In the genomic region with DNA sequence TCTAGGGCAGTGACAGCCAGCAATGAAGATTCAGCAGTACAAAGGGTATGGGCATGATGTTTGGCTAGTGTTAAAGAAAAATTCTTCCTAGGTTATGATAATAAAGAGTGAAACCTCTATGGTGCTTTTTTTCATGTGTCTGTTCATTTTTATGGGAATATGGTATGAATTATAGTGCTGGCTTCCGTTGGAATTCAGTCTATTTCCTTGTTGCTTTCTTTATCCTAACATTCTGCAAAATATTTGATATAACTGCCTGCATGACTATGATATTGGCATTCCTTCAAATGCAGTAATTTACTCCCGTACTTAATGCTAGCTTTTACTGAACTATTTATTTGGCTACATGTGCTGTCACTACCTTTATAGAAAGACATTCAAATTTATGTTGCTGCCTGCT, we compare ENCODE assay signal across 29 cellular contexts. TPM values are rescaled to one million over a fixed set of nuclear protein-coding genes. Genes with fewer than 3 reads are reported as not detected.
A peak's percentile ranks its signal among the peaks of the same experiment; 100 is the strongest.
DNase-seq lines count a peak whose midpoint lies in the region; ATAC-seq, FAIRE-seq and TF ChIP-seq lines count a peak whose summit lies in the region.
"Had no signal": no experiment of that assay in that cellular context is flagged by ENCODE, and none has a peak within 500 bp of the region (broad histone marks: within the 10 kb centered on the region; RNA-seq: fewer than 3 reads in every experiment).

No MANE protein-coding gene starts in this region.

- no peaks in the 10 kb centered on the region for H4K20me1 ChIP-seq in IMR-90 (ENCODE audit: insufficient read depth, low read length)
- no peaks in the 10 kb centered on the region for H4K20me1 ChIP-seq in endothelial cell of umbilical vein (replicated peaks; ENCODE audit: control insufficient read depth, extremely low read depth, insufficient read depth, low read length)

- H3K36me3 Mint-ChIP-seq in nephron (ENCODE audit: low read depth): no peaks in the 10 kb centered on the region
- H3K36me3 Mint-ChIP-seq: CD14-positive monocyte; naive thymus-derived CD8-positive, alpha-beta T cell; stimulated activated effector memory CD8-positive, alpha-beta T cell treated with anti-CD3 and anti-CD28 coated beads, Interleukin-12 subunit alpha, Interleukin-12 subunit beta, amount 100 ng/mL, for 72 hours had no signal

- BruUV-seq in IMR-90 (replicated peaks; lab: Mats Ljungman, UMichigan) (no TSS peak), endothelial cell of umbilical vein (replicated peaks; lab: Mats Ljungman, UMichigan) (no TSS peak)

- H3K27ac ChIP-seq in IMR-90 (ENCODE audit: insufficient read depth, low read length) (no peak overlapping the region), endothelial cell of umbilical vein (ENCODE audit: insufficient read depth, low read depth, low read length) (peak overlapping the region; percentile 52)
- H3K27ac ChIP-seq: foreskin keratinocyte, left ventricle myocardium inferior, ovary, RWPE1, suprapubic skin had no signal

- no peak overlapping the region for H2AK5ac ChIP-seq in IMR-90 (ENCODE audit: low read depth, low read length)

- H3K9ac ChIP-seq in IMR-90 (ENCODE audit: low read depth, low read length) (no peak overlapping the region), endothelial cell of umbilical vein (replicated peaks; ENCODE audit: extremely low read depth, insufficient read depth, low read length) (peak overlapping the region; percentile 47)

- ATAC-seq in IMR-90 (ENCODE audit: low read depth) (peak; percentile 55), HG02852 (IDR thresholded peaks at IDR 0.05; ENCODE audit: unreplicated experiment) (no peak)
- ATAC-seq: activated CD4-positive, alpha-beta T cell treated with anti-CD3 and anti-CD28 coated beads for 36 hours; foreskin keratinocyte; naive thymus-derived CD8-positive, alpha-beta T cell; stimulated activated effector memory CD8-positive, alpha-beta T cell treated with anti-CD3 and anti-CD28 coated beads, Interleukin-12 subunit alpha, Interleukin-12 subunit beta, amount 100 ng/mL, for 72 hours had no signal

- no peak overlapping the region for H2BK120ac ChIP-seq in IMR-90 (ENCODE audit: low read depth, low read length)

- no peak overlapping the region for H2BK15ac ChIP-seq in IMR-90 (ENCODE audit: low read depth, low read length)

- H3K23ac ChIP-seq in IMR-90 (ENCODE audit: low read depth, low read length): no peak overlapping the region

- no peaks in the 10 kb centered on the region; the same call in 1 of the 2 replicates for H3K4me1 ChIP-seq in IMR-90 (ENCODE audit: control insufficient read depth, insufficient read depth, low read length)
- H3K4me1 ChIP-seq in endothelial cell of umbilical vein (ENCODE audit: control insufficient read depth, extremely low read depth, insufficient read depth, low read length): peaks cover 11% of the 10 kb centered on the region
- H3K4me1 ChIP-seq: left ventricle myocardium inferior had no signal

- TF ChIP-seq RAD21 in IMR-90 (IDR thresholded peaks at IDR 0.05; ENCODE audit: low read length): no peak

- peaks cover 29% of the 10 kb centered on the region for H3K4me1 Mint-ChIP-seq in nephron

- H2BK20ac ChIP-seq in IMR-90 (ENCODE audit: low read depth, low read length): no peak overlapping the region

- peak; percentile 81 for FAIRE-seq in endothelial cell of umbilical vein (lab: Jason Lieb, UNC)
- FAIRE-seq: D721Med, endometrium, islet of Langerhans had no signal

- H3K9me1 ChIP-seq in IMR-90 (ENCODE audit: insufficient read depth, low read length): no peaks in the 10 kb centered on the region
- no peaks in the 10 kb centered on the region for H3K9me1 ChIP-seq in endothelial cell of umbilical vein (replicated peaks; ENCODE audit: control insufficient read depth, extremely low read depth, insufficient read depth, low read length)

- H3K4me2 ChIP-seq in IMR-90 (ENCODE audit: low read depth, low read length) (no peak overlapping the region), endothelial cell of umbilical vein (ENCODE audit: insufficient read depth, low read length) (peak overlapping the region; percentile 64)

- intact Hi-C loops in IMR-90 (cut with micrococcal nuclease): no loop called here
- intact Hi-C loops in endothelial cell of umbilical vein (cut with micrococcal nuclease): loop anchor here (1.0 kb wide), 3 partner anchors 20 to 59 kb away; no protein-coding TSS in a partner anchor

- H3K14ac ChIP-seq in IMR-90 (replicated peaks; ENCODE audit: low read depth, low read length): no peak overlapping the region

- dilution Hi-C loops in IMR-90 (cut with HindIII; ENCODE audit: low sequenced_read_pairs, unreplicated experiment) (no loop called here), endothelial cell of umbilical vein (cut with MboI; ENCODE audit: extremely low pct_ligation_motif_present, low sequenced_read_pairs) (no loop called here)

- DNase-seq in AG20443 (ENCODE audit: low spot score) (peak; percentile 20), IMR-90 (peak; percentile 47), endothelial cell of umbilical vein (ENCODE audit: low read depth, low spot score) (peak; percentile 79), GM13976 (ENCODE audit: low spot score) (no peak), NCI-H524 (lab: John Stamatoyannopoulos, UW) (no peak), amygdala (lab: John Stamatoyannopoulos, UW) (no peak)
- DNase-seq: activated CD4-positive, alpha-beta T cell treated with anti-CD3 and anti-CD28 coated beads for 36 hours; activated gamma-delta T cell treated with Interleukin-2 at 50 U/mL for 16 hours; cortex of kidney; foreskin keratinocyte; hypothalamus; left ventricle myocardium inferior; midbrain; naive thymus-derived CD8-positive, alpha-beta T cell; NCI-H1048; NCI-H1694 treated with DMSO at 0.1 percent for 48 hours; NCI-H2171 treated with DMSO at 0.1 percent for 48 hours; NCI-H748 treated with DMSO at 0.1 percent for 48 hours; ovary; T-helper 2 cell had no signal

- H3K27me3 Mint-ChIP-seq in nephron (ENCODE audit: low read depth): no peaks in the 10 kb centered on the region

- no peak overlapping the region for H2BK5ac ChIP-seq in IMR-90 (ENCODE audit: low read depth, low read length, poor library complexity, severe bottlenecking)

- H2AK9ac ChIP-seq in IMR-90 (replicated peaks; ENCODE audit: low read depth, low read length, poor library complexity): no peak overlapping the region

- no peak overlapping the region for H4K5ac ChIP-seq in IMR-90 (ENCODE audit: low read depth, low read length)

- peak overlapping the region; percentile 23 to 38 (median 27) for H3K27ac Mint-ChIP-seq in nephron
- H3K27ac Mint-ChIP-seq: activated CD4-positive, alpha-beta T cell treated with anti-CD3 and anti-CD28 coated beads for 36 hours; CD14-positive monocyte; naive thymus-derived CD8-positive, alpha-beta T cell; stimulated activated effector memory CD8-positive, alpha-beta T cell treated with anti-CD3 and anti-CD28 coated beads, Interleukin-12 subunit alpha, Interleukin-12 subunit beta, amount 100 ng/mL, for 72 hours had no signal

- TF ChIP-seq POLR2A in IMR-90 (IDR thresholded peaks at IDR 0.05; ENCODE audit: low read depth, low read length): no peak
- TF ChIP-seq POLR2A in endothelial cell of umbilical vein (IDR thresholded peaks at IDR 0.05; ENCODE audit: low read depth, low read length): no peak

- no peaks in the 10 kb centered on the region for H3K9me3 Mint-ChIP-seq in nephron
- H3K9me3 Mint-ChIP-seq: naive thymus-derived CD8-positive, alpha-beta T cell; stimulated activated effector memory CD8-positive, alpha-beta T cell treated with anti-CD3 and anti-CD28 coated beads, Interleukin-12 subunit alpha, Interleukin-12 subunit beta, amount 100 ng/mL, for 72 hours had no signal

- H3K27me3 ChIP-seq in IMR-90 (ENCODE audit: control insufficient read depth, insufficient read depth, low read length) (peaks cover 11% of the 10 kb centered on the region), endothelial cell of umbilical vein (ENCODE audit: control insufficient read depth in 2 of 2, insufficient read depth in 2 of 2, low read length in 2 of 2) (no peaks in the 10 kb centered on the region)
- H3K27me3 ChIP-seq: foreskin keratinocyte, ovary, suprapubic skin had no signal

- H4K8ac ChIP-seq in IMR-90 (ENCODE audit: low read depth in 2 of 2, low read length in 2 of 2): no peak overlapping the region

- H3K36me3 ChIP-seq in IMR-90 (ENCODE audit: control insufficient read depth, insufficient read depth, low read length) (no peaks in the 10 kb centered on the region), endothelial cell of umbilical vein (ENCODE audit: control insufficient read depth in 2 of 2, extremely low read depth in 1 of 2, insufficient read depth in 2 of 2, low read length in 2 of 2) (no peaks in the 10 kb centered on the region)
- H3K36me3 ChIP-seq: left ventricle myocardium inferior, ovary, suprapubic skin had no signal

- H3K79me1 ChIP-seq in IMR-90 (ENCODE audit: low read depth in 1 of 2, low read length in 2 of 2): no peaks in the 10 kb centered on the region

- CTCF ChIA-PET in IMR-90 (lab: Yijun Ruan, JAX) (no interaction called here), endothelial cell of umbilical vein (lab: Charles Lee) (interaction anchor here (0.9 to 1.7 kb wide), 3 partner anchors 20 to 53 kb away, joined by 3 to 9 read pairs (median 3); no protein-coding TSS in a partner anchor)

- H3K4me3 ChIP-seq in IMR-90 (ENCODE audit: insufficient read depth, low read depth, low read length): no peak overlapping the region
- no peak overlapping the region for H3K4me3 ChIP-seq in endothelial cell of umbilical vein (replicated peaks in 1 of 3; ENCODE audit: insufficient read depth in 1 of 3, low read depth in 1 of 3, low read length in 3 of 3)
- H3K4me3 ChIP-seq: left ventricle myocardium inferior, ovary, suprapubic skin had no signal

- H3K9me3 ChIP-seq in IMR-90 (ENCODE audit: control insufficient read depth, insufficient read depth, low read length) (no peaks in the 10 kb centered on the region), endothelial cell of umbilical vein (replicated peaks; ENCODE audit: control insufficient read depth, insufficient read depth, low read length) (no peaks in the 10 kb centered on the region)
- H3K9me3 ChIP-seq: left ventricle myocardium inferior, ovary, suprapubic skin had no signal

- POLR2A ChIA-PET in IMR-90 (lab: Charles Lee; ENCODE audit: unreplicated experiment): no interaction called here
- POLR2A ChIA-PET in endothelial cell of umbilical vein (lab: Charles Lee): no interaction called here

- no peak overlapping the region for H4K91ac ChIP-seq in IMR-90 (ENCODE audit: insufficient read depth, low read depth, low read length)

- H3K56ac ChIP-seq in IMR-90 (ENCODE audit: extremely low read depth, insufficient read depth, low read length): no peak overlapping the region

- H2AFZ ChIP-seq in IMR-90 (replicated peaks; ENCODE audit: low read length, poor library complexity) (no peak overlapping the region), endothelial cell of umbilical vein (ENCODE audit: low read depth, low read length) (peak overlapping the region; percentile 34)

- no peaks in the 10 kb centered on the region for H3K79me2 ChIP-seq in endothelial cell of umbilical vein (ENCODE audit: control insufficient read depth, insufficient read depth, low read length)

- no peak overlapping the region for H3K4ac ChIP-seq in IMR-90 (ENCODE audit: low read depth, low read length)

- WGBS in IMR-90 (ENCODE audit: extremely low coverage in 2 of 2, insufficient read length in 1 of 2), 2 experiments: no CpG with 5 or more reads among the region's 2 CpGs

- in situ Hi-C loops in IMR-90 (cut with MboI; ENCODE audit: low sequenced_read_pairs) (no loop called here), GM13976 (cut with MboI; ENCODE audit: low sequenced_read_pairs, unreplicated experiment) (no loop called here)

- H3K4me3 Mint-ChIP-seq in nephron: no peak overlapping the region
- H3K4me3 Mint-ChIP-seq: activated CD4-positive, alpha-beta T cell treated with anti-CD3 and anti-CD28 coated beads for 36 hours; CD14-positive monocyte; naive thymus-derived CD8-positive, alpha-beta T cell; stimulated activated effector memory CD8-positive, alpha-beta T cell treated with anti-CD3 and anti-CD28 coated beads, Interleukin-12 subunit alpha, Interleukin-12 subunit beta, amount 100 ng/mL, for 72 hours had no signal

- TF ChIP-seq CTCF in IMR-90 (conservative IDR thresholded peaks at IDR 0.05; ENCODE audit: low read depth, low read length) (no peak), endothelial cell of umbilical vein (IDR thresholded peaks at IDR 0.05; ENCODE audit: extremely low read depth in 1 of 2, insufficient read depth in 1 of 2, low read depth in 1 of 2, low read length in 2 of 2) (no peak), nephron (IDR thresholded peaks at IDR 0.05; ENCODE audit: unreplicated experiment in 3 of 3) (no peak), GM13976 (IDR thresholded peaks at IDR 0.05; ENCODE audit: borderline replicate concordance, control extremely low read depth, extremely low read depth, insufficient read depth, missing control alignments) (no peak)

- no peak overlapping the region for H3K18ac ChIP-seq in IMR-90 (ENCODE audit: low read depth, low read length)

RNA-seq across cellular contexts. Expression of a gene that starts 57.6 kb away (rescaled TPM):
- total RNA-seq in IMR-90 (2012; rRNA removed) (39.6 and 66.4 TPM in 2 replicates), endothelial cell of umbilical vein (49.3 and 62.3 TPM in 2 replicates)
- polyA plus RNA-seq in IMR-90 (2012; rRNA removed) (7.8 and 10.0 TPM in 2 replicates), endothelial cell of umbilical vein (7.3 and 10.1 TPM in 2 replicates)
- polyA plus RNA-seq in IMR-90 (2012; cell fraction: cytosol; rRNA removed): 2.0 and 2.1 TPM in 2 replicates
- 3.5 and 15.0 TPM in 2 replicates for polyA plus RNA-seq in IMR-90 (2012; cell fraction: nucleus; rRNA removed; ENCODE audit: low replicate concordance)
- 7.8 and 8.7 TPM in 2 replicates for polyA plus RNA-seq in endothelial cell of umbilical vein (2011; cell fraction: cytosol; rRNA removed)
- polyA plus RNA-seq in endothelial cell of umbilical vein (2011; cell fraction: nucleus; rRNA removed): 20.9 and 25.2 TPM in 2 replicates
- 22.2 and 34.9 TPM in 2 replicates for polyA plus RNA-seq in endothelial cell of umbilical vein (2012)
- polyA minus RNA-seq in endothelial cell of umbilical vein: 27.7 and 34.4 TPM in 2 replicates
- 20.6 TPM for polyA minus RNA-seq in endothelial cell of umbilical vein (2011; cell fraction: cytosol; rRNA and poly(A)+ RNA removed)
- 45.1 and 57.8 TPM in 2 replicates for polyA minus RNA-seq in endothelial cell of umbilical vein (2011; cell fraction: nucleus; rRNA and poly(A)+ RNA removed)

Comparison
In these comparisons a context has a peak if more than half of its experiments do, and no peak if none do; other contexts are left out.
1. DNase-seq: peak in AG20443 (single experiment), IMR-90 (single experiment) and endothelial cell of umbilical vein (single experiment); none in GM13976 (single experiment), NCI-H524 (0 of 2) and amygdala (0 of 56).